In genomic region chr13:45700971-45701900, GRCh38 we compare ENCODE assay signal across 1 cellular context.
A peak's percentile ranks its signal among the peaks of the same experiment; 100 is the strongest.
TF ChIP-seq lines count a peak whose summit lies in the region.

No MANE protein-coding gene starts in this region.

TF ChIP-seq in GM12878, 131 proteins besides CTCF, POLR2A, EP300 and RAD21 (continued from another document and continues in another):
- TF ChIP-seq MTA2 (IDR thresholded peaks at IDR 0.05; ENCODE audit: low read depth), result no peak
- TF ChIP-seq RBBP5 (conservative IDR thresholded peaks at IDR 0.05), result no peak
- TF ChIP-seq SIN3A (IDR thresholded peaks at IDR 0.05; ENCODE audit: low read depth, low read length), result no peak
- peak; percentile 44; the same call in 1 of the 2 replicates for TF ChIP-seq TCF12 (IDR thresholded peaks at IDR 0.05; ENCODE audit: low read depth, low read length)
- TF ChIP-seq MEF2A (IDR thresholded peaks at IDR 0.05; ENCODE audit: insufficient read depth, low read depth, low read length), result 0 out of 2 replicates have a peak, but pooled peaks have one; percentile 11
- no peak for TF ChIP-seq YBX1 (IDR thresholded peaks at IDR 0.05)
- TF ChIP-seq GATAD2B (conservative IDR thresholded peaks at IDR 0.05; ENCODE audit: low read depth), result no peak
- no peak for TF ChIP-seq SUPT20H (IDR thresholded peaks at IDR 0.05; ENCODE audit: borderline replicate concordance, control insufficient read depth, low read depth, low read length)
- TF ChIP-seq NR2C2 (IDR thresholded peaks at IDR 0.05; ENCODE audit: borderline replicate concordance, control insufficient read depth, insufficient read length, low read depth), result no peak
- no peak for TF ChIP-seq USF1 (IDR thresholded peaks at IDR 0.05; ENCODE audit: borderline replicate concordance, extremely low read length, insufficient read depth, low read depth, low read length)
- TF ChIP-seq HDAC2 (IDR thresholded peaks at IDR 0.05), result 0 out of 2 replicates have a peak, but pooled peaks have one; percentile 40
- TF ChIP-seq RUNX3 (IDR thresholded peaks at IDR 0.05; ENCODE audit: low read length), result peak; percentile 41
- TF ChIP-seq, protein P1, sequence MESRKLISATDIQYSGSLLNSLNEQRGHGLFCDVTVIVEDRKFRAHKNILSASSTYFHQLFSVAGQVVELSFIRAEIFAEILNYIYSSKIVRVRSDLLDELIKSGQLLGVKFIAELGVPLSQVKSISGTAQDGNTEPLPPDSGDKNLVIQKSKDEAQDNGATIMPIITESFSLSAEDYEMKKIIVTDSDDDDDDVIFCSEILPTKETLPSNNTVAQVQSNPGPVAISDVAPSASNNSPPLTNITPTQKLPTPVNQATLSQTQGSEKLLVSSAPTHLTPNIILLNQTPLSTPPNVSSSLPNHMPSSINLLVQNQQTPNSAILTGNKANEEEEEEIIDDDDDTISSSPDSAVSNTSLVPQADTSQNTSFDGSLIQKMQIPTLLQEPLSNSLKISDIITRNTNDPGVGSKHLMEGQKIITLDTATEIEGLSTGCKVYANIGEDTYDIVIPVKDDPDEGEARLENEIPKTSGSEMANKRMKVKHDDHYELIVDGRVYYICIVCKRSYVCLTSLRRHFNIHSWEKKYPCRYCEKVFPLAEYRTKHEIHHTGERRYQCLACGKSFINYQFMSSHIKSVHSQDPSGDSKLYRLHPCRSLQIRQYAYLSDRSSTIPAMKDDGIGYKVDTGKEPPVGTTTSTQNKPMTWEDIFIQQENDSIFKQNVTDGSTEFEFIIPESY (IDR thresholded peaks at IDR 0.05), result no peak
- TF ChIP-seq RAD51 (IDR thresholded peaks at IDR 0.05), result 0 out of 2 replicates have a peak, but pooled peaks have one; percentile 7
- TF ChIP-seq ASH2L (IDR thresholded peaks at IDR 0.05; ENCODE audit: borderline replicate concordance, low read depth), result 0 out of 2 replicates have a peak, but pooled peaks have one; percentile 47
- TF ChIP-seq, protein P2, sequence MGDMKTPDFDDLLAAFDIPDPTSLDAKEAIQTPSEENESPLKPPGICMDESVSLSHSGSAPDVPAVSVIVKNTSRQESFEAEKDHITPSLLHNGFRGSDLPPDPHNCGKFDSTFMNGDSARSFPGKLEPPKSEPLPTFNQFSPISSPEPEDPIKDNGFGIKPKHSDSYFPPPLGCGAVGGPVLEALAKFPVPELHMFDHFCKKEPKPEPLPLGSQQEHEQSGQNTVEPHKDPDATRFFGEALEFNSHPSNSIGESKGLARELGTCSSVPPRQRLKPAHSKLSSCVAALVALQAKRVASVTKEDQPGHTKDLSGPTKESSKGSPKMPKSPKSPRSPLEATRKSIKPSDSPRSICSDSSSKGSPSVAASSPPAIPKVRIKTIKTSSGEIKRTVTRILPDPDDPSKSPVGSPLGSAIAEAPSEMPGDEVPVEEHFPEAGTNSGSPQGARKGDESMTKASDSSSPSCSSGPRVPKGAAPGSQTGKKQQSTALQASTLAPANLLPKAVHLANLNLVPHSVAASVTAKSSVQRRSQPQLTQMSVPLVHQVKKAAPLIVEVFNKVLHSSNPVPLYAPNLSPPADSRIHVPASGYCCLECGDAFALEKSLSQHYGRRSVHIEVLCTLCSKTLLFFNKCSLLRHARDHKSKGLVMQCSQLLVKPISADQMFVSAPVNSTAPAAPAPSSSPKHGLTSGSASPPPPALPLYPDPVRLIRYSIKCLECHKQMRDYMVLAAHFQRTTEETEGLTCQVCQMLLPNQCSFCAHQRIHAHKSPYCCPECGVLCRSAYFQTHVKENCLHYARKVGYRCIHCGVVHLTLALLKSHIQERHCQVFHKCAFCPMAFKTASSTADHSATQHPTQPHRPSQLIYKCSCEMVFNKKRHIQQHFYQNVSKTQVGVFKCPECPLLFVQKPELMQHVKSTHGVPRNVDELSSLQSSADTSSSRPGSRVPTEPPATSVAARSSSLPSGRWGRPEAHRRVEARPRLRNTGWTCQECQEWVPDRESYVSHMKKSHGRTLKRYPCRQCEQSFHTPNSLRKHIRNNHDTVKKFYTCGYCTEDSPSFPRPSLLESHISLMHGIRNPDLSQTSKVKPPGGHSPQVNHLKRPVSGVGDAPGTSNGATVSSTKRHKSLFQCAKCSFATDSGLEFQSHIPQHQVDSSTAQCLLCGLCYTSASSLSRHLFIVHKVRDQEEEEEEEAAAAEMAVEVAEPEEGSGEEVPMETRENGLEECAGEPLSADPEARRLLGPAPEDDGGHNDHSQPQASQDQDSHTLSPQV (IDR thresholded peaks at IDR 0.05), result no peak
- no peak for TF ChIP-seq ZZZ3 (IDR thresholded peaks at IDR 0.05; ENCODE audit: control insufficient read depth, insufficient read length, low read depth)
- TF ChIP-seq TARDBP (IDR thresholded peaks at IDR 0.05; ENCODE audit: borderline replicate concordance), result no peak
- TF ChIP-seq, protein P3, sequence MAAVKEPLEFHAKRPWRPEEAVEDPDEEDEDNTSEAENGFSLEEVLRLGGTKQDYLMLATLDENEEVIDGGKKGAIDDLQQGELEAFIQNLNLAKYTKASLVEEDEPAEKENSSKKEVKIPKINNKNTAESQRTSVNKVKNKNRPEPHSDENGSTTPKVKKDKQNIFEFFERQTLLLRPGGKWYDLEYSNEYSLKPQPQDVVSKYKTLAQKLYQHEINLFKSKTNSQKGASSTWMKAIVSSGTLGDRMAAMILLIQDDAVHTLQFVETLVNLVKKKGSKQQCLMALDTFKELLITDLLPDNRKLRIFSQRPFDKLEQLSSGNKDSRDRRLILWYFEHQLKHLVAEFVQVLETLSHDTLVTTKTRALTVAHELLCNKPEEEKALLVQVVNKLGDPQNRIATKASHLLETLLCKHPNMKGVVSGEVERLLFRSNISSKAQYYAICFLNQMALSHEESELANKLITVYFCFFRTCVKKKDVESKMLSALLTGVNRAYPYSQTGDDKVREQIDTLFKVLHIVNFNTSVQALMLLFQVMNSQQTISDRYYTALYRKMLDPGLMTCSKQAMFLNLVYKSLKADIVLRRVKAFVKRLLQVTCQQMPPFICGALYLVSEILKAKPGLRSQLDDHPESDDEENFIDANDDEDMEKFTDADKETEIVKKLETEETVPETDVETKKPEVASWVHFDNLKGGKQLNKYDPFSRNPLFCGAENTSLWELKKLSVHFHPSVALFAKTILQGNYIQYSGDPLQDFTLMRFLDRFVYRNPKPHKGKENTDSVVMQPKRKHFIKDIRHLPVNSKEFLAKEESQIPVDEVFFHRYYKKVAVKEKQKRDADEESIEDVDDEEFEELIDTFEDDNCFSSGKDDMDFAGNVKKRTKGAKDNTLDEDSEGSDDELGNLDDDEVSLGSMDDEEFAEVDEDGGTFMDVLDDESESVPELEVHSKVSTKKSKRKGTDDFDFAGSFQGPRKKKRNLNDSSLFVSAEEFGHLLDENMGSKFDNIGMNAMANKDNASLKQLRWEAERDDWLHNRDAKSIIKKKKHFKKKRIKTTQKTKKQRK (IDR thresholded peaks at IDR 0.05; ENCODE audit: low read depth, low read length), result no peak
- TF ChIP-seq NR2C1 (IDR thresholded peaks at IDR 0.05), result no peak
- TF ChIP-seq NBN (IDR thresholded peaks at IDR 0.05), result peak; percentile 80; the same call in 1 of the 2 replicates
- TF ChIP-seq CREB1 (IDR thresholded peaks at IDR 0.05; ENCODE audit: low read depth), result peak; percentile 86
- TF ChIP-seq GABPA (IDR thresholded peaks at IDR 0.05; ENCODE audit: low read depth), result no peak
- TF ChIP-seq BHLHE40 (IDR thresholded peaks at IDR 0.05; ENCODE audit: borderline replicate concordance in 1 of 2, low read depth in 2 of 2, low read length in 1 of 2), result no peak
- TF ChIP-seq PAX5 (IDR thresholded peaks at IDR 0.05; ENCODE audit: borderline replicate concordance, low read depth, low read length), result peak; percentile 37; the same call in 1 of the 2 replicates
- 0 out of 2 replicates have a peak, but pooled peaks have one; percentile 18 for TF ChIP-seq ZBED1 (IDR thresholded peaks at IDR 0.05; ENCODE audit: borderline replicate concordance)
- 0 out of 2 replicates have a peak, but pooled peaks have one; percentile 23 for TF ChIP-seq SMAD5 (IDR thresholded peaks at IDR 0.05; ENCODE audit: low read depth)
- no peak for TF ChIP-seq E2F4 (IDR thresholded peaks at IDR 0.05; ENCODE audit: low read depth, low read length)
- TF ChIP-seq MYC (IDR thresholded peaks at IDR 0.05; ENCODE audit: insufficient read depth, insufficient read length, insufficient replicate concordance, low read length, severe bottlenecking), result no peak
- TF ChIP-seq, protein P4, sequence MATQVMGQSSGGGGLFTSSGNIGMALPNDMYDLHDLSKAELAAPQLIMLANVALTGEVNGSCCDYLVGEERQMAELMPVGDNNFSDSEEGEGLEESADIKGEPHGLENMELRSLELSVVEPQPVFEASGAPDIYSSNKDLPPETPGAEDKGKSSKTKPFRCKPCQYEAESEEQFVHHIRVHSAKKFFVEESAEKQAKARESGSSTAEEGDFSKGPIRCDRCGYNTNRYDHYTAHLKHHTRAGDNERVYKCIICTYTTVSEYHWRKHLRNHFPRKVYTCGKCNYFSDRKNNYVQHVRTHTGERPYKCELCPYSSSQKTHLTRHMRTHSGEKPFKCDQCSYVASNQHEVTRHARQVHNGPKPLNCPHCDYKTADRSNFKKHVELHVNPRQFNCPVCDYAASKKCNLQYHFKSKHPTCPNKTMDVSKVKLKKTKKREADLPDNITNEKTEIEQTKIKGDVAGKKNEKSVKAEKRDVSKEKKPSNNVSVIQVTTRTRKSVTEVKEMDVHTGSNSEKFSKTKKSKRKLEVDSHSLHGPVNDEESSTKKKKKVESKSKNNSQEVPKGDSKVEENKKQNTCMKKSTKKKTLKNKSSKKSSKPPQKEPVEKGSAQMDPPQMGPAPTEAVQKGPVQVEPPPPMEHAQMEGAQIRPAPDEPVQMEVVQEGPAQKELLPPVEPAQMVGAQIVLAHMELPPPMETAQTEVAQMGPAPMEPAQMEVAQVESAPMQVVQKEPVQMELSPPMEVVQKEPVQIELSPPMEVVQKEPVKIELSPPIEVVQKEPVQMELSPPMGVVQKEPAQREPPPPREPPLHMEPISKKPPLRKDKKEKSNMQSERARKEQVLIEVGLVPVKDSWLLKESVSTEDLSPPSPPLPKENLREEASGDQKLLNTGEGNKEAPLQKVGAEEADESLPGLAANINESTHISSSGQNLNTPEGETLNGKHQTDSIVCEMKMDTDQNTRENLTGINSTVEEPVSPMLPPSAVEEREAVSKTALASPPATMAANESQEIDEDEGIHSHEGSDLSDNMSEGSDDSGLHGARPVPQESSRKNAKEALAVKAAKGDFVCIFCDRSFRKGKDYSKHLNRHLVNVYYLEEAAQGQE (IDR thresholded peaks at IDR 0.05; ENCODE audit: low read depth, low read length), result no peak
- TF ChIP-seq EED (IDR thresholded peaks at IDR 0.05; ENCODE audit: low read depth), result no peak
- no peak for TF ChIP-seq MXI1 (IDR thresholded peaks at IDR 0.05; ENCODE audit: low read depth, low read length)
- TF ChIP-seq HDGF (IDR thresholded peaks at IDR 0.05), result no peak
- no peak for TF ChIP-seq TBL1XR1 (IDR thresholded peaks at IDR 0.05; ENCODE audit: low read depth, low read length)
- TF ChIP-seq, protein P5, sequence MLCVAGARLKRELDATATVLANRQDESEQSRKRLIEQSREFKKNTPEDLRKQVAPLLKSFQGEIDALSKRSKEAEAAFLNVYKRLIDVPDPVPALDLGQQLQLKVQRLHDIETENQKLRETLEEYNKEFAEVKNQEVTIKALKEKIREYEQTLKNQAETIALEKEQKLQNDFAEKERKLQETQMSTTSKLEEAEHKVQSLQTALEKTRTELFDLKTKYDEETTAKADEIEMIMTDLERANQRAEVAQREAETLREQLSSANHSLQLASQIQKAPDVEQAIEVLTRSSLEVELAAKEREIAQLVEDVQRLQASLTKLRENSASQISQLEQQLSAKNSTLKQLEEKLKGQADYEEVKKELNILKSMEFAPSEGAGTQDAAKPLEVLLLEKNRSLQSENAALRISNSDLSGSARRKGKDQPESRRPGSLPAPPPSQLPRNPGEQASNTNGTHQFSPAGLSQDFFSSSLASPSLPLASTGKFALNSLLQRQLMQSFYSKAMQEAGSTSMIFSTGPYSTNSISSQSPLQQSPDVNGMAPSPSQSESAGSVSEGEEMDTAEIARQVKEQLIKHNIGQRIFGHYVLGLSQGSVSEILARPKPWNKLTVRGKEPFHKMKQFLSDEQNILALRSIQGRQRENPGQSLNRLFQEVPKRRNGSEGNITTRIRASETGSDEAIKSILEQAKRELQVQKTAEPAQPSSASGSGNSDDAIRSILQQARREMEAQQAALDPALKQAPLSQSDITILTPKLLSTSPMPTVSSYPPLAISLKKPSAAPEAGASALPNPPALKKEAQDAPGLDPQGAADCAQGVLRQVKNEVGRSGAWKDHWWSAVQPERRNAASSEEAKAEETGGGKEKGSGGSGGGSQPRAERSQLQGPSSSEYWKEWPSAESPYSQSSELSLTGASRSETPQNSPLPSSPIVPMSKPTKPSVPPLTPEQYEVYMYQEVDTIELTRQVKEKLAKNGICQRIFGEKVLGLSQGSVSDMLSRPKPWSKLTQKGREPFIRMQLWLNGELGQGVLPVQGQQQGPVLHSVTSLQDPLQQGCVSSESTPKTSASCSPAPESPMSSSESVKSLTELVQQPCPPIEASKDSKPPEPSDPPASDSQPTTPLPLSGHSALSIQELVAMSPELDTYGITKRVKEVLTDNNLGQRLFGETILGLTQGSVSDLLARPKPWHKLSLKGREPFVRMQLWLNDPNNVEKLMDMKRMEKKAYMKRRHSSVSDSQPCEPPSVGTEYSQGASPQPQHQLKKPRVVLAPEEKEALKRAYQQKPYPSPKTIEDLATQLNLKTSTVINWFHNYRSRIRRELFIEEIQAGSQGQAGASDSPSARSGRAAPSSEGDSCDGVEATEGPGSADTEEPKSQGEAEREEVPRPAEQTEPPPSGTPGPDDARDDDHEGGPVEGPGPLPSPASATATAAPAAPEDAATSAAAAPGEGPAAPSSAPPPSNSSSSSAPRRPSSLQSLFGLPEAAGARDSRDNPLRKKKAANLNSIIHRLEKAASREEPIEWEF (IDR thresholded peaks at IDR 0.05; ENCODE audit: insufficient replicate concordance, low read depth, low read length), result no peak
- TF ChIP-seq CEBPB (IDR thresholded peaks at IDR 0.05; ENCODE audit: borderline replicate concordance in 1 of 2, low read depth in 2 of 2, low read length in 2 of 2), result no peak
- TF ChIP-seq, protein P6, sequence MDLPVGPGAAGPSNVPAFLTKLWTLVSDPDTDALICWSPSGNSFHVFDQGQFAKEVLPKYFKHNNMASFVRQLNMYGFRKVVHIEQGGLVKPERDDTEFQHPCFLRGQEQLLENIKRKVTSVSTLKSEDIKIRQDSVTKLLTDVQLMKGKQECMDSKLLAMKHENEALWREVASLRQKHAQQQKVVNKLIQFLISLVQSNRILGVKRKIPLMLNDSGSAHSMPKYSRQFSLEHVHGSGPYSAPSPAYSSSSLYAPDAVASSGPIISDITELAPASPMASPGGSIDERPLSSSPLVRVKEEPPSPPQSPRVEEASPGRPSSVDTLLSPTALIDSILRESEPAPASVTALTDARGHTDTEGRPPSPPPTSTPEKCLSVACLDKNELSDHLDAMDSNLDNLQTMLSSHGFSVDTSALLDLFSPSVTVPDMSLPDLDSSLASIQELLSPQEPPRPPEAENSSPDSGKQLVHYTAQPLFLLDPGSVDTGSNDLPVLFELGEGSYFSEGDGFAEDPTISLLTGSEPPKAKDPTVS (IDR thresholded peaks at IDR 0.05; ENCODE audit: low read depth, low read length), result no peak
